Comparison of ENCODE assay signal across 19 cellular contexts in the genomic region with DNA sequence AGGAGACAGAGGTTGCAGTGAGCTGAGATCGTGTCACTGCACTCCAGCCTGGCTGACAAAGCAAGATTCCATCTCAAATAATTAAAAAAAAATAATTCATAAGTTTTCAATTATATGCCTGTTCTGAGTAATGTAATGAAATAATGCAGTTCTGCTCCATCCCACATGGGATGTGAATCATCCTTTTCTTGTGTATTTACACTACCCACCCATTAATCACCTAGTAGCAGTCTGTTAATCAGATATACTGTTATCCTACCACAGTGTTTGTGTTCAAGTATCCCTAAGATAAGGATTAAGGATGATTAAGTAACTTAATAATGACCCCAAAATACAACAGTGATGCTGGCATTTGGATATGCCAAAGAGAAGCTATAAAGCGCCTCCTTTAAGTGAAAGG. TPM values are rescaled to one million over a fixed set of nuclear protein-coding genes. Genes with fewer than 3 reads are reported as not detected.
DNase-seq lines count a peak whose midpoint lies in the region; ATAC-seq and TF ChIP-seq lines count a peak whose summit lies in the region.
"Had no signal": no experiment of that assay in that cellular context is flagged by ENCODE, and none has a peak within 500 bp of the region (broad histone marks: within the 10 kb centered on the region; RNA-seq: fewer than 3 reads in every experiment).

No MANE protein-coding gene starts in this region.

- peak; percentile 40 for DNase-seq in AG08396 (ENCODE audit: low spot score)
- DNase-seq in HFFc6: peak; percentile 32
- peak; percentile 4 for DNase-seq in astrocyte of the cerebellum (ENCODE audit: low read depth)
- peak; percentile 79 for DNase-seq in fibroblast of villous mesenchyme (ENCODE audit: low read depth)
- no peak for DNase-seq in D341Med (ENCODE audit: low spot score)
- no peak for DNase-seq in activated effector memory CD4-positive, alpha-beta T cell treated with anti-CD3 and anti-CD28 coated beads, Interleukin-2, amount 50 U/mL, for 16 hours
- DNase-seq in activated CD8-positive, alpha-beta memory T cell treated with anti-CD3 and anti-CD28 coated beads, Interleukin-2, amount 50 U/mL, for 48 hours: no peak
- DNase-seq: activated CD4-positive, alpha-beta T cell treated with anti-CD3 and anti-CD28 coated beads, Interleukin-2, amount 10 ng/mL, durations not matched to agents 7 days and 5 days; activated T-cell treated with anti-CD3 and anti-CD28 coated beads, Interleukin-2, amount 50 U/mL, for 1 hour; Calu3; caudate nucleus; Kasumi-1; NCI-H1436 treated with DMSO at 0.1 percent for 48 hours; NCI-H345; stimulated activated naive B cell treated with anti-CD40 and anti-IgM and Interleukin-4, amounts not matched to agents 10 μg/mL and 1 μg/mL and 100 μg/mL, for 72 hours; trophoblast cell had no signal

- H3K4me3 ChIP-seq in astrocyte of the cerebellum (ENCODE audit: low read depth, low read length) (no peak overlapping the region), fibroblast of villous mesenchyme (ENCODE audit: low read depth, low read length) (no peak overlapping the region)
- H3K4me3 ChIP-seq: smooth muscle cell had no signal

- TF ChIP-seq CTCF in HFFc6 (IDR thresholded peaks at IDR 0.05) (no peak), astrocyte of the cerebellum (IDR thresholded peaks at IDR 0.05; ENCODE audit: low read depth, low read length, missing control alignments) (no peak), fibroblast of villous mesenchyme (IDR thresholded peaks at IDR 0.05; ENCODE audit: insufficient read depth, low read depth, low read length) (no peak)

- H3K27ac Mint-ChIP-seq in HFFc6: no peak overlapping the region
- H3K27ac Mint-ChIP-seq: activated CD4-positive, alpha-beta T cell treated with anti-CD3 and anti-CD28 coated beads, Interleukin-2, amount 10 ng/mL, durations not matched to agents 7 days and 5 days; activated naive CD8-positive, alpha-beta T cell; stimulated activated naive B cell treated with anti-CD40 and anti-IgM and Interleukin-4, amounts not matched to agents 10 μg/mL and 1 μg/mL and 100 μg/mL, for 72 hours had no signal

- H3K36me3 Mint-ChIP-seq in HFFc6 (ENCODE audit: low read depth): peaks cover 26% of the 10 kb centered on the region

- no peak for ATAC-seq in GM18909 (IDR thresholded peaks at IDR 0.05; ENCODE audit: poor library complexity, unreplicated experiment)
- ATAC-seq: stimulated activated naive B cell treated with anti-CD40 and anti-IgM and Interleukin-4, amounts not matched to agents 10 μg/mL and 1 μg/mL and 100 μg/mL, for 72 hours had no signal

- in situ Hi-C loops in astrocyte of the cerebellum (cut with HindIII; ENCODE audit: low sequenced_read_pairs): no loop called here

- H3K27me3 Mint-ChIP-seq in HFFc6 (ENCODE audit: insufficient read depth): peaks cover 2% of the 10 kb centered on the region; the same call in 1 of the 2 replicates
- H3K27me3 Mint-ChIP-seq: activated CD4-positive, alpha-beta T cell treated with anti-CD3 and anti-CD28 coated beads, Interleukin-2, amount 10 ng/mL, durations not matched to agents 7 days and 5 days; activated naive CD8-positive, alpha-beta T cell; stimulated activated naive B cell treated with anti-CD40 and anti-IgM and Interleukin-4, amounts not matched to agents 10 μg/mL and 1 μg/mL and 100 μg/mL, for 72 hours had no signal

- H3K9me3 Mint-ChIP-seq in HFFc6: no peaks in the 10 kb centered on the region
- H3K9me3 Mint-ChIP-seq: activated CD4-positive, alpha-beta T cell treated with anti-CD3 and anti-CD28 coated beads, Interleukin-2, amount 10 ng/mL, durations not matched to agents 7 days and 5 days; stimulated activated naive B cell treated with anti-CD40 and anti-IgM and Interleukin-4, amounts not matched to agents 10 μg/mL and 1 μg/mL and 100 μg/mL, for 72 hours had no signal

- peaks cover 18% of the 10 kb centered on the region for H3K4me1 Mint-ChIP-seq in HFFc6 (ENCODE audit: low read depth)
- H3K4me1 Mint-ChIP-seq: activated CD4-positive, alpha-beta T cell treated with anti-CD3 and anti-CD28 coated beads, Interleukin-2, amount 10 ng/mL, durations not matched to agents 7 days and 5 days had no signal

- no peak overlapping the region for H3K4me3 Mint-ChIP-seq in HFFc6
- H3K4me3 Mint-ChIP-seq: activated CD4-positive, alpha-beta T cell treated with anti-CD3 and anti-CD28 coated beads, Interleukin-2, amount 10 ng/mL, durations not matched to agents 7 days and 5 days; activated naive CD8-positive, alpha-beta T cell; stimulated activated naive B cell treated with anti-CD40 and anti-IgM and Interleukin-4, amounts not matched to agents 10 μg/mL and 1 μg/mL and 100 μg/mL, for 72 hours had no signal

RNA-seq across cellular contexts. Expression of a gene that starts 38.8 kb away (rescaled TPM):
- total RNA-seq in HFFc6 (2021; fragmentation: NEBNext Ultra II Directional; extraction: Animal tissue kit (Norgen Biotek cat#: 25700)): 10 to 100 TPM; 13.2 to 21.0 (median 17.4) TPM
- total RNA-seq in fibroblast of villous mesenchyme: 12.2 and 20.3 TPM in 2 replicates

RNA-seq across cellular contexts. Expression of a gene that starts 38.9 kb away (rescaled TPM):
- total RNA-seq in HFFc6 (2021; fragmentation: NEBNext Ultra II Directional; extraction: Animal tissue kit (Norgen Biotek cat#: 25700)): 10 to 100 TPM in 1 of 6 experiments, 1 to 10 TPM in 5; 7.8 to 11.0 (median 8.4) TPM
- total RNA-seq in fibroblast of villous mesenchyme: 7.3 and 8.1 TPM in 2 replicates

RNA-seq across cellular contexts. Expression of a gene that starts 50.4 kb away (rescaled TPM):
- total RNA-seq in HFFc6 (2021; fragmentation: NEBNext Ultra II Directional; extraction: Animal tissue kit (Norgen Biotek cat#: 25700)): 10 to 100 TPM; 28.9 to 42.5 (median 32.6) TPM
- 37.7 and 42.3 TPM in 2 replicates for total RNA-seq in fibroblast of villous mesenchyme

RNA-seq across cellular contexts. Expression of a gene that starts 50.5 kb away (rescaled TPM):
- 1 to 10 TPM in 3 of 6 experiments, under 1 TPM in 3; 0.58 to 1.7 (median 1.1) TPM for total RNA-seq in HFFc6 (2021; fragmentation: NEBNext Ultra II Directional; extraction: Animal tissue kit (Norgen Biotek cat#: 25700))
- total RNA-seq in fibroblast of villous mesenchyme: 1.3 TPM in 2 replicates

Comparison
In these comparisons a context has a peak if more than half of its experiments do, and no peak if none do; other contexts are left out.
1. DNase-seq: peak in AG08396 (single experiment), HFFc6 (single experiment), astrocyte of the cerebellum (single experiment) and fibroblast of villous mesenchyme (single experiment); none in D341Med (single experiment), activated effector memory CD4-positive, alpha-beta T cell treated with anti-CD3 and anti-CD28 coated beads, Interleukin-2, amount 50 U/mL, for 16 hours (single experiment) and activated CD8-positive, alpha-beta memory T cell treated with anti-CD3 and anti-CD28 coated beads, Interleukin-2, amount 50 U/mL, for 48 hours (single experiment).